Comparison of ENCODE assay signal across 16 cellular contexts in the genomic region with DNA sequence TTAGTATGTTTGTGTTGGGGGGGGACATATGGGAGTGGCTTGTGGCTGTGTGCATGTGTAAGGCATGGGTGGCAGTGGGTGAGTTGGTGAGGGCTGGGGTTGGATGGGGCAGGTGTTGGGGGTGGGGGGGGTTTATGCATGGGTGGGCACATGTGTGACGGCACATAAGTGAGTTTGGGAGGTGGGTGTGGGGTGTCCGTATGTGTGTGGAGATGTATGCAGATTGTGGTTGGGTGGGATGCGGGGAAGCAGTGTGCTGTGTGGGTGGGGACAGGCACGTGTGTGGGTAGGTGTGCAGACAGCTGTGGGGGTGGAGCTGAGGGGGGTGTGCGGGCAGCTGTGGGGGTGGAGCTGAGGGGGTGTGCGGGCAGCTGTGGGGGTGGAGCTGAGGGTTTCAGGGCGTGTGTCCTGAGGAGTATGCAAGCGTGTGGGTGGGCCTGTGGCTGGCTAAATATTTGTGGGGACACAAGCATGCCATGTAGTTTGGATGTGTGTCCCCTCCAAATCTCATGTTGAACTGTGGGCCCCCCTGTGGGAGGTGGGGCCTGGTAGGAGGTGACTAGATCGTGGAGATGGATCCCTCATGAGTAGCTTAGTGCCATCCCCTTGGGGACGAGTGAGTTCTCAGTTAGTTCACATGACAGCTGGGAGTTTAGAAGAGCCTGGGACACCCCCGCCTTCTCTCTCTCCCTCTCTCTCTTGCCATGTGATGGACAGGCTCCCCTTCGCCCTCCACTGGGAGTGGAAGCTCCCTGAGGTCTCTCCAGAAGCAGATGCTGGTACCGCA.
"Had no signal": no experiment of that assay in that cellular context is flagged by ENCODE, and none has a peak within 500 bp of the region (broad histone marks: within the 10 kb centered on the region; RNA-seq: fewer than 3 reads in every experiment).

No MANE protein-coding gene starts in this region.

- H3K4me3 Mint-ChIP-seq: activated CD4-positive, alpha-beta T cell treated with anti-CD3 and anti-CD28 coated beads, Interleukin-2, amount 10 ng/mL, durations not matched to agents 7 days and 5 days; activated naive CD8-positive, alpha-beta T cell treated with anti-CD3 and anti-CD28 coated beads, Interleukin-2, amount 10 ng/mL, durations not matched to agents 7 days and 5 days; dendritic cell treated with granulocyte-macrophage colony-stimulating factor and Interleukin-4, amounts not matched to agents 40 ng/mL and 50 ng/mL, for 4 days; stimulated activated naive B cell treated with anti-CD40 and anti-IgM and Interleukin-4, amounts not matched to agents 10 μg/mL and 1 μg/mL and 100 μg/mL, for 72 hours; T-cell had no signal

- H3K27me3 ChIP-seq: cardiac muscle cell, esophagus squamous epithelium, ovary, right lobe of liver had no signal

- H3K9me3 ChIP-seq: esophagus squamous epithelium, lower lobe of right lung, ovary, right lobe of liver had no signal

- ATAC-seq: lower lobe of right lung; stimulated activated naive B cell treated with anti-CD40 and anti-IgM and Interleukin-4, amounts not matched to agents 10 μg/mL and 1 μg/mL and 100 μg/mL, for 72 hours; T-cell had no signal

- DNase-seq: activated CD4-positive, alpha-beta T cell treated with anti-CD3 and anti-CD28 coated beads, Interleukin-2, amount 10 ng/mL, durations not matched to agents 7 days and 5 days; activated CD4-positive, CD25-positive, alpha-beta regulatory T cell; activated naive CD8-positive, alpha-beta T cell treated with anti-CD3 and anti-CD28 coated beads, Interleukin-2, amount 10 ng/mL, durations not matched to agents 7 days and 5 days; amygdala; effector CD8-positive, alpha-beta T cell; esophagus squamous epithelium; midbrain; ovary; stimulated activated CD4-positive, alpha-beta T cell treated with anti-CD3 and anti-CD28 coated beads, Interleukin-4, amount 100 ng/mL, for 4 hours; stimulated activated naive B cell treated with anti-CD40 and anti-IgM and Interleukin-4, amounts not matched to agents 10 μg/mL and 1 μg/mL and 100 μg/mL, for 72 hours had no signal

- H3K36me3 ChIP-seq: cardiac muscle cell, ovary, right lobe of liver had no signal

- H3K27ac ChIP-seq: cardiac muscle cell, esophagus squamous epithelium, lower lobe of right lung, ovary, right lobe of liver, SK-N-MC had no signal

- H3K4me1 Mint-ChIP-seq: activated CD4-positive, alpha-beta T cell treated with anti-CD3 and anti-CD28 coated beads, Interleukin-2, amount 10 ng/mL, durations not matched to agents 7 days and 5 days; activated naive CD8-positive, alpha-beta T cell treated with anti-CD3 and anti-CD28 coated beads, Interleukin-2, amount 10 ng/mL, durations not matched to agents 7 days and 5 days; T-cell had no signal

- H3K27me3 Mint-ChIP-seq: activated CD4-positive, alpha-beta T cell treated with anti-CD3 and anti-CD28 coated beads, Interleukin-2, amount 10 ng/mL, durations not matched to agents 7 days and 5 days; activated naive CD8-positive, alpha-beta T cell treated with anti-CD3 and anti-CD28 coated beads, Interleukin-2, amount 10 ng/mL, durations not matched to agents 7 days and 5 days; dendritic cell treated with granulocyte-macrophage colony-stimulating factor and Interleukin-4, amounts not matched to agents 40 ng/mL and 50 ng/mL, for 4 days; stimulated activated naive B cell treated with anti-CD40 and anti-IgM and Interleukin-4, amounts not matched to agents 10 μg/mL and 1 μg/mL and 100 μg/mL, for 72 hours; T-cell had no signal

- H3K4me1 ChIP-seq: esophagus squamous epithelium, lower lobe of right lung, right lobe of liver had no signal

- H3K4me3 ChIP-seq: cardiac muscle cell, esophagus squamous epithelium, lower lobe of right lung, ovary, right lobe of liver, SK-N-MC had no signal

- H3K27ac Mint-ChIP-seq: activated CD4-positive, alpha-beta T cell treated with anti-CD3 and anti-CD28 coated beads, Interleukin-2, amount 10 ng/mL, durations not matched to agents 7 days and 5 days; activated naive CD8-positive, alpha-beta T cell treated with anti-CD3 and anti-CD28 coated beads, Interleukin-2, amount 10 ng/mL, durations not matched to agents 7 days and 5 days; dendritic cell treated with granulocyte-macrophage colony-stimulating factor and Interleukin-4, amounts not matched to agents 40 ng/mL and 50 ng/mL, for 4 days; stimulated activated naive B cell treated with anti-CD40 and anti-IgM and Interleukin-4, amounts not matched to agents 10 μg/mL and 1 μg/mL and 100 μg/mL, for 72 hours; T-cell had no signal

- H3K9me3 Mint-ChIP-seq: activated CD4-positive, alpha-beta T cell treated with anti-CD3 and anti-CD28 coated beads, Interleukin-2, amount 10 ng/mL, durations not matched to agents 7 days and 5 days had no signal
